17 cellular contexts compared by ENCODE assay signal in the genomic region with DNA sequence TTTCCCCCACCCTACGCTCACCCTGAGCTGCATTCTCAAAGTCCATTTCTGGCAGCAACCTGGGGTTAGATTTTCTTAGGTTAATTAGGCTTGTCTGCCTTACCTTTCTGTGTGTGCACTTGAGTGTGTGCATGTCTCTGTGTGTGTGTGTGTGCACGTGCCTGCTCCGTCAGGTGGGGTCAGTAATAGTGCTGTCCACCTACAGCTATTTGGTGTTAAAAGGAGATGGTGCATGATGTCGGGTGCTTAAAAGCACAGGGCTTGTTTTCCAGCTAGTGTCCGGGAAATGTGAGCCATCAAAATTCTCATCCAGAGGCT.
DNase-seq lines count a peak whose midpoint lies in the region; ATAC-seq, FAIRE-seq and TF ChIP-seq lines count a peak whose summit lies in the region.
"Had no signal": no experiment of that assay in that cellular context is flagged by ENCODE, and none has a peak within 500 bp of the region (broad histone marks: within the 10 kb centered on the region; RNA-seq: fewer than 3 reads in every experiment).

No MANE protein-coding gene starts in this region.

- H3K4me1 Mint-ChIP-seq in GM23338 = peaks cover 30% of the 10 kb centered on the region
- H3K4me1 Mint-ChIP-seq in CD8-positive, alpha-beta memory T cell = no peaks in the 10 kb centered on the region
- H3K4me1 Mint-ChIP-seq in H9 = peaks cover 18 to 34% of the 10 kb centered on the region in 2 experiments
- H3K4me1 Mint-ChIP-seq: B cell; CD4-positive, CD25-positive, alpha-beta regulatory T cell had no signal

- H4K91ac ChIP-seq in H1 (replicated peaks; ENCODE audit: insufficient read length, low read length) (no peak overlapping the region), H9 (ENCODE audit: insufficient read length, low read depth, low read length) (no peak overlapping the region)

- H3K9ac ChIP-seq in H1 (replicated peaks in 1 of 4; ENCODE audit: extremely low read depth in 1 of 4, low read depth in 3 of 4, low read length in 3 of 4) (no peak overlapping the region), H9 (ENCODE audit: extremely low read depth, insufficient read length, low read length) (no peak overlapping the region)
- H3K9ac ChIP-seq: BLaER1, GM23248 had no signal

- H4K5ac ChIP-seq in H1 (ENCODE audit: insufficient read length, low read depth, low read length) = no peak overlapping the region
- H4K5ac ChIP-seq in H9 (ENCODE audit: insufficient read length, low read depth, low read length) = no peak overlapping the region

- H3K4ac ChIP-seq in H1 (replicated peaks; ENCODE audit: insufficient read length, low read depth, low read length) (peak overlapping the region; percentile 81), H9 (ENCODE audit: low read depth, low read length) (no peak overlapping the region)

- TF ChIP-seq RAD21 in A549 (conservative IDR thresholded peaks at IDR 0.05 in 1 of 2, IDR thresholded peaks at IDR 0.05 in 1 of 2) (no peak), H1 (IDR thresholded peaks at IDR 0.05 in 1 of 2, conservative IDR thresholded peaks at IDR 0.05 in 1 of 2; ENCODE audit: low read depth in 2 of 2, low read length in 2 of 2) (no peak)

- H2BK12ac ChIP-seq in H1 (ENCODE audit: low read depth, low read length) = no peak overlapping the region
- H2BK12ac ChIP-seq in H9 (ENCODE audit: insufficient read length, low read depth, low read length) = no peak overlapping the region

- no peaks in the 10 kb centered on the region for H3K9me3 ChIP-seq in A549
- no peaks in the 10 kb centered on the region for H3K9me3 ChIP-seq in H1 (ENCODE audit: insufficient read depth in 2 of 2, low read depth in 1 of 2, low read length in 1 of 2)
- no peaks in the 10 kb centered on the region for H3K9me3 ChIP-seq in osteoblast (ENCODE audit: low read depth, low read length)
- H3K9me3 ChIP-seq in CD8-positive, alpha-beta memory T cell (ENCODE audit: low read length) = no peaks in the 10 kb centered on the region
- no peaks in the 10 kb centered on the region for H3K9me3 ChIP-seq in H9 (ENCODE audit: control insufficient read depth, low read depth, low read length)
- H3K9me3 ChIP-seq: BLaER1 had no signal

- DNase-seq in A549 (ENCODE audit: low read depth in 1 of 2, low spot score in 1 of 2) (no peak), GM23338 (ENCODE audit: low spot score) (no peak), H1 (ENCODE audit: low read depth in 1 of 2, low spot score in 2 of 2) (no peak), osteoblast (ENCODE audit: insufficient read length, low spot score, missing footprints) (peak; percentile 70), NCI-H2227 (lab: John Stamatoyannopoulos, UW; ENCODE audit: unreplicated experiment) (no peak), H9 (no peak)
- DNase-seq in CD8-positive, alpha-beta memory T cell = no peak
- DNase-seq: CD8-positive, alpha-beta T cell; DND-41 had no signal

- H3K14ac ChIP-seq in H1 (ENCODE audit: insufficient read length) (no peak overlapping the region), H9 (ENCODE audit: insufficient read depth, low read length) (no peak overlapping the region)

- H3K4me2 ChIP-seq in A549 = no peak overlapping the region
- no peak overlapping the region for H3K4me2 ChIP-seq in GM23338
- no peak overlapping the region for H3K4me2 ChIP-seq in H1 (ENCODE audit: insufficient read depth in 1 of 2, low read depth in 2 of 2, low read length in 2 of 2)
- no peak overlapping the region for H3K4me2 ChIP-seq in osteoblast (ENCODE audit: insufficient read depth, low read length)
- no peak overlapping the region for H3K4me2 ChIP-seq in H9 (ENCODE audit: insufficient read depth, insufficient read length, low read length)
- H3K4me2 ChIP-seq: BLaER1 had no signal

- no peak overlapping the region for H2BK120ac ChIP-seq in H1 (replicated peaks; ENCODE audit: low read depth, low read length)
- no peak overlapping the region for H2BK120ac ChIP-seq in H9 (ENCODE audit: low read depth, low read length, poor library complexity, severe bottlenecking)

- H4K20me1 ChIP-seq in GM23338 (replicated peaks; ENCODE audit: insufficient read depth) (no peaks in the 10 kb centered on the region), H1 (replicated peaks in 1 of 2; ENCODE audit: control insufficient read depth in 1 of 2, insufficient read depth in 2 of 2, low read length in 2 of 2) (no peaks in the 10 kb centered on the region), osteoblast (ENCODE audit: insufficient read depth, low read length) (no peaks in the 10 kb centered on the region), H9 (ENCODE audit: control insufficient read depth, insufficient read depth, insufficient read length) (no peaks in the 10 kb centered on the region)

- H2BK15ac ChIP-seq in H1 (ENCODE audit: low read length) (no peak overlapping the region), H9 (ENCODE audit: low read depth, low read length) (no peak overlapping the region)

- no peaks in the 10 kb centered on the region for H3K9me3 Mint-ChIP-seq in GM23338
- H3K9me3 Mint-ChIP-seq in CD8-positive, alpha-beta memory T cell = peaks cover 0 to 5% (median 0%) of the 10 kb centered on the region in 5 donors
- H3K9me3 Mint-ChIP-seq in H9 = peaks cover 0 to 3% of the 10 kb centered on the region in 2 experiments; a peak in 2 of 5 replicates
- H3K9me3 Mint-ChIP-seq: CD8-positive, alpha-beta T cell had no signal

- POLR2A ChIA-PET in A549 (lab: Yijun Ruan, JAX) = no interaction called here
- POLR2A ChIA-PET in H1 (lab: Charles Lee; ENCODE audit: partially characterized antibody) = interaction anchor here (0.7 to 1.3 kb wide), 5 partner anchors 26 to 342 kb away, joined by 3 read pairs; no protein-coding TSS in a partner anchor
- POLR2A ChIA-PET in CD8-positive, alpha-beta memory T cell (lab: Charles Lee) = no interaction called here

- no peak overlapping the region for H2AFZ ChIP-seq in GM23338
- no peak overlapping the region for H2AFZ ChIP-seq in H1 (ENCODE audit: low read length)
- H2AFZ ChIP-seq in osteoblast (ENCODE audit: low read length) = no peak overlapping the region
- H2AFZ ChIP-seq in H9 (ENCODE audit: low read length) = no peak overlapping the region
- H2AFZ ChIP-seq: GM23248 had no signal

- H3K18ac ChIP-seq in H1 (ENCODE audit: extremely low read depth, low read length) (no peak overlapping the region), H9 (ENCODE audit: insufficient read length, low read depth, low read length) (no peak overlapping the region)

- TF ChIP-seq EP300 in A549 (IDR thresholded peaks at IDR 0.05) (no peak), H1 (IDR thresholded peaks at IDR 0.05; ENCODE audit: borderline replicate concordance in 1 of 2, low read depth in 2 of 2, low read length in 2 of 2) (no peak)

- FAIRE-seq in A549 (lab: Jason Lieb, UNC) (no peak), H1 (lab: Jason Lieb, UNC) (no peak)
- FAIRE-seq: D721Med, GM12892, H54 had no signal

- peak overlapping the region; percentile 66 to 77 for H3K27ac ChIP-seq in A549
- 0 out of 2 replicates have a peak overlapping the region, but pooled peaks have one; percentile 69 for H3K27ac ChIP-seq in GM23338 (ENCODE audit: low read depth)
- H3K27ac ChIP-seq in H1 (ENCODE audit: low read depth, low read length) = no peak overlapping the region
- H3K27ac ChIP-seq in osteoblast (ENCODE audit: low read depth, low read length) = no peak overlapping the region
- H3K27ac ChIP-seq in CD8-positive, alpha-beta memory T cell (ENCODE audit: low read depth, low read length) = no peak overlapping the region
- no peak overlapping the region for H3K27ac ChIP-seq in H9 (ENCODE audit: insufficient read length, low read depth, low read length)
- H3K27ac ChIP-seq: BLaER1, C4-2B, GM23248 had no signal

- H2BK20ac ChIP-seq in H1 (ENCODE audit: low read length) = no peak overlapping the region
- H2BK20ac ChIP-seq in H9 (ENCODE audit: low read depth, low read length, poor library complexity, severe bottlenecking) = no peak overlapping the region

- no peak overlapping the region for H2AK5ac ChIP-seq in H1 (ENCODE audit: low read depth, low read length)
- no peak overlapping the region for H2AK5ac ChIP-seq in H9 (ENCODE audit: insufficient read length, low read length)

- no peak overlapping the region for H3T11ph ChIP-seq in H9 (ENCODE audit: low read length)

- peaks cover 4% of the 10 kb centered on the region for H3K27me3 Mint-ChIP-seq in GM23338 (ENCODE audit: insufficient read depth, low read depth, poor library complexity)
- peaks cover 0 to 28% of the 10 kb centered on the region in 2 donors for H3K27me3 Mint-ChIP-seq in CD8-positive, alpha-beta memory T cell
- H3K27me3 Mint-ChIP-seq in H9 (ENCODE audit: low read depth) = peaks cover 3% of the 10 kb centered on the region; the same call in 1 of the 2 replicates

- H3K27me3 ChIP-seq in GM23338 (ENCODE audit: insufficient read depth) = no peaks in the 10 kb centered on the region
- H3K27me3 ChIP-seq in H1 (replicated peaks in 1 of 4; ENCODE audit: control insufficient read depth in 3 of 4, extremely low read depth in 1 of 4, insufficient read depth in 3 of 4, low read length in 3 of 4) = no peaks in the 10 kb centered on the region
- H3K27me3 ChIP-seq in osteoblast (ENCODE audit: insufficient read depth, low read length) = no peaks in the 10 kb centered on the region
- H3K27me3 ChIP-seq in CD8-positive, alpha-beta memory T cell (ENCODE audit: insufficient read depth, low read length, poor library complexity, severe bottlenecking) = no peaks in the 10 kb centered on the region
- no peaks in the 10 kb centered on the region for H3K27me3 ChIP-seq in H9 (ENCODE audit: insufficient read depth, low read length)
- H3K27me3 ChIP-seq: BLaER1 had no signal

- WGBS in A549 (ENCODE audit: missing lambda C conversion rate) = 48% methylated on average over 4 of the region's 5 CpGs
- 86% methylated on average over 5 of the region's 5 CpGs; no CpG with 5 or more reads in 1 of the 2 experiments for WGBS in H1 (ENCODE audit: extremely low coverage in 1 of 2, insufficient coverage in 1 of 2, insufficient read length in 1 of 2, insufficient replicate concordance in 2 of 2, low coverage in 1 of 2, low lambda C conversion rate in 2 of 2, missing lambda C conversion rate in 1 of 2), 2 experiments
- WGBS in H9 (ENCODE audit: extremely low coverage, insufficient read length, low lambda C conversion rate) = no CpG with 5 or more reads among the region's 5 CpGs

- H3K4me1 ChIP-seq in A549 (peaks cover 13% of the 10 kb centered on the region), GM23338 (ENCODE audit: insufficient read depth) (peaks cover 17% of the 10 kb centered on the region; the same call in 1 of the 2 replicates), H1 (replicated peaks in 1 of 4; ENCODE audit: control insufficient read depth in 3 of 4, insufficient read depth in 4 of 4, low read length in 3 of 4) (peaks cover 0 to 11% (median 5%) of the 10 kb centered on the region in 4 experiments; a peak in 5 of 7 replicates), osteoblast (ENCODE audit: insufficient read depth, low read length) (no peaks in the 10 kb centered on the region), H9 (ENCODE audit: insufficient read depth, low read length) (no peaks in the 10 kb centered on the region)
- no peaks in the 10 kb centered on the region for H3K4me1 ChIP-seq in CD8-positive, alpha-beta memory T cell (ENCODE audit: insufficient read depth, low read length)

- H3K56ac ChIP-seq in H1 (replicated peaks; ENCODE audit: insufficient read length, low read depth, low read length) (no peak overlapping the region), H9 (ENCODE audit: insufficient read length, low read depth, low read length) (no peak overlapping the region)

- CTCF ChIA-PET in A549 (lab: Yijun Ruan, JAX) (interaction anchor here (0.7 to 4.6 kb wide), 49 partner anchors 9 to 717 kb away, joined by 3 to 49 read pairs (median 5); no protein-coding TSS in a partner anchor), H1 (lab: Charles Lee; ENCODE audit: partially characterized antibody) (interaction anchor here (0.6 to 11.3 kb wide), 64 partner anchors 9 to 605 kb away, joined by 3 to 107 read pairs (median 5); no protein-coding TSS in a partner anchor)
- CTCF ChIA-PET in CD8-positive, alpha-beta memory T cell (lab: Charles Lee) = interaction anchor here (0.6 to 1.5 kb wide), 2 partner anchors 29 to 32 kb away, joined by 3 read pairs; no protein-coding TSS in a partner anchor

- no peaks in the 10 kb centered on the region for H3K36me3 Mint-ChIP-seq in GM23338 (ENCODE audit: low read depth)
- no peaks in the 10 kb centered on the region for H3K36me3 Mint-ChIP-seq in CD8-positive, alpha-beta memory T cell
- no peaks in the 10 kb centered on the region for H3K36me3 Mint-ChIP-seq in H9 (ENCODE audit: insufficient read depth in 1 of 3, low read depth in 3 of 3)
- H3K36me3 Mint-ChIP-seq: CD4-positive, CD25-positive, alpha-beta regulatory T cell; CD8-positive, alpha-beta T cell had no signal

- H3K23me2 ChIP-seq in H1 (ENCODE audit: low read depth, low read length) (no peaks in the 10 kb centered on the region), H9 (ENCODE audit: insufficient read length, low read depth, low read length, poor library complexity, severe bottlenecking) (no peaks in the 10 kb centered on the region)

- no peak overlapping the region for H3K23ac ChIP-seq in H1 (ENCODE audit: insufficient read length)
- H3K23ac ChIP-seq in H9 (ENCODE audit: insufficient read length, low read depth, low read length) = no peak overlapping the region

- ATAC-seq in A549 (no peak), GM23338 (no peak)
- ATAC-seq: CD8-positive, alpha-beta T cell had no signal

- H3K79me2 ChIP-seq in GM23338 (replicated peaks; ENCODE audit: insufficient read depth) (no peaks in the 10 kb centered on the region), H1 (ENCODE audit: control insufficient read depth in 1 of 2, insufficient read depth in 2 of 2, low read length in 2 of 2) (no peaks in the 10 kb centered on the region), osteoblast (ENCODE audit: insufficient read depth, low read length) (no peaks in the 10 kb centered on the region), H9 (ENCODE audit: insufficient read depth, low read length) (no peaks in the 10 kb centered on the region)

- H4K8ac ChIP-seq in H1 (ENCODE audit: extremely low read depth, insufficient read depth, low read length) (no peak overlapping the region), H9 (replicated peaks; ENCODE audit: insufficient read length, low read depth, low read length) (no peak overlapping the region)

- H3K79me1 ChIP-seq in H1 (ENCODE audit: low read depth, low read length) (no peaks in the 10 kb centered on the region), H9 (ENCODE audit: insufficient read depth, low read depth, low read length, poor library complexity, severe bottlenecking) (no peaks in the 10 kb centered on the region)

- no peak for TF ChIP-seq CTCF in A549 (IDR thresholded peaks at IDR 0.05)
- TF ChIP-seq CTCF in GM23338 (conservative IDR thresholded peaks at IDR 0.05; ENCODE audit: low read depth in 2 of 2) = no peak
- TF ChIP-seq CTCF in H1 (IDR thresholded peaks at IDR 0.05; ENCODE audit: control extremely low read depth in 1 of 3, insufficient read depth in 1 of 3, low read depth in 1 of 3, low read length in 3 of 3) = no peak
- no peak for TF ChIP-seq CTCF in osteoblast (IDR thresholded peaks at IDR 0.05; ENCODE audit: extremely low read depth, low read depth, low read length)
- TF ChIP-seq CTCF in H9 (conservative IDR thresholded peaks at IDR 0.05) = no peak

- 0 out of 2 replicates have a peak overlapping the region, but pooled peaks have one; percentile 77 for H3K27ac Mint-ChIP-seq in GM23338
- no peak overlapping the region for H3K27ac Mint-ChIP-seq in CD8-positive, alpha-beta memory T cell
- no peak overlapping the region; a peak in 1 of 7 replicates for H3K27ac Mint-ChIP-seq in H9
- H3K27ac Mint-ChIP-seq: B cell; CD4-positive, CD25-positive, alpha-beta regulatory T cell; CD8-positive, alpha-beta T cell had no signal

- TF ChIP-seq POLR2A in A549 (IDR thresholded peaks at IDR 0.05; ENCODE audit: low read length) (no peak), H1 (IDR thresholded peaks at IDR 0.05; ENCODE audit: control extremely low read depth in 1 of 2, low read depth in 2 of 2, low read length in 2 of 2) (no peak)

- H3K36me3 ChIP-seq in GM23338 (ENCODE audit: insufficient read depth) = no peaks in the 10 kb centered on the region
- no peaks in the 10 kb centered on the region for H3K36me3 ChIP-seq in H1 (ENCODE audit: control insufficient read depth in 2 of 4, insufficient read depth in 4 of 4, low read length in 3 of 4)
- H3K36me3 ChIP-seq in osteoblast (ENCODE audit: insufficient read depth, low read length) = no peaks in the 10 kb centered on the region
- no peaks in the 10 kb centered on the region for H3K36me3 ChIP-seq in CD8-positive, alpha-beta memory T cell (ENCODE audit: insufficient read depth, low read length)
- H3K36me3 ChIP-seq: BLaER1 had no signal

- H3K4me3 Mint-ChIP-seq in GM23338 = no peak overlapping the region
- no peak overlapping the region for H3K4me3 Mint-ChIP-seq in CD8-positive, alpha-beta memory T cell
- no peak overlapping the region for H3K4me3 Mint-ChIP-seq in H9
- H3K4me3 Mint-ChIP-seq: B cell; CD4-positive, CD25-positive, alpha-beta regulatory T cell; CD8-positive, alpha-beta T cell had no signal

- H3F3A ChIP-seq in GM23338 (replicated peaks; ENCODE audit: low read depth) = no peaks in the 10 kb centered on the region

- no peak overlapping the region for H3K4me3 ChIP-seq in A549
- H3K4me3 ChIP-seq in GM23338 = no peak overlapping the region
- H3K4me3 ChIP-seq in H1 (ENCODE audit: extremely low read depth in 1 of 4, insufficient read depth in 2 of 4, low read depth in 3 of 4, low read length in 4 of 4) = no peak overlapping the region
- no peak overlapping the region for H3K4me3 ChIP-seq in osteoblast (ENCODE audit: insufficient read depth, low read length)
- H3K4me3 ChIP-seq in CD8-positive, alpha-beta memory T cell (ENCODE audit: low read length) = no peak overlapping the region
- H3K4me3 ChIP-seq: BLaER1, GM23248 had no signal

- H2BK5ac ChIP-seq in H1 (ENCODE audit: low read depth, low read length) (no peak overlapping the region), H9 (ENCODE audit: insufficient read length, low read length) (no peak overlapping the region)

- H3K9me2 ChIP-seq in GM23338 (ENCODE audit: insufficient read depth) = no peaks in the 10 kb centered on the region

Comparison
In these comparisons a context has a peak if more than half of its experiments do, and no peak if none do; other contexts are left out.
1. H3K27ac ChIP-seq: peak in A549 (2 of 2) and GM23338 (single experiment); none in H1 (single experiment), osteoblast (single experiment), CD8-positive, alpha-beta memory T cell (single experiment) and H9 (single experiment).